In the genomic region with DNA sequence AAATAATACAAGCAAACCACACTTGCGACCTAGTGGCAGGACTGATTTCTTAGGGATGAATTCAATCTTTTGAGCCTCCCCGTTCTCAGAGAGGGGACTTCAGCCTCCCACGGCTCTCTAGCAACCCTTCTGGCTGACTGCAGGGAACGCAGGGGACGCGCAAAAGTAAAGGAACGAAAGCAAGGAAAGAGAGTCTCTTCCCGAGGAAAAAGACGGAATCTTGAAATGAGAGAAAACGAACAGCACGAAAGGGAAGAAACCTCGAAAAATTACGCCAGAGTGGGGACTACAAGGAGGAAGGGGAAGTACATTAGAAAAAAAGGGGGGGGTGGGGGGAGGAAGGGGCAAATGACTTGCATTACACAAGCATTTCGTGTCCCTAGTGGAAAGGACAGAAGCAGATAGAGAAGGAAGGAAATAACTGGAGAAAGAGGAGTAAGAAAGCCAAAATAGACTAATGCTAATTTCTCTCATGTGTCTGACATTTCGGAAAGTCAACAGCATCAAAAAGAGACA, we compare ENCODE assay signal across 1 cellular context.
TF ChIP-seq lines count a peak whose summit lies in the region.

No MANE protein-coding gene starts in this region.

TF ChIP-seq in endothelial cell of umbilical vein, 7 proteins besides CTCF, POLR2A, EP300 and RAD21 (continued from another document):
- TF ChIP-seq FOS (IDR thresholded peaks at IDR 0.05; ENCODE audit: borderline replicate concordance, insufficient read depth, low read length): no peak
- TF ChIP-seq, protein P1, sequence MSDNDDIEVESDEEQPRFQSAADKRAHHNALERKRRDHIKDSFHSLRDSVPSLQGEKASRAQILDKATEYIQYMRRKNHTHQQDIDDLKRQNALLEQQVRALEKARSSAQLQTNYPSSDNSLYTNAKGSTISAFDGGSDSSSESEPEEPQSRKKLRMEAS (IDR thresholded peaks at IDR 0.05; ENCODE audit: insufficient read depth, insufficient read length): no peak
- TF ChIP-seq GATA2 (IDR thresholded peaks at IDR 0.05; ENCODE audit: insufficient read depth, insufficient read length, low read depth, low read length): no peak
